ENCODE assay signal across 8 cellular contexts in genomic region chr20:53914861-53915458, GRCh38.
A peak's percentile ranks its signal among the peaks of the same experiment; 100 is the strongest.
DNase-seq lines count a peak whose midpoint lies in the region; ATAC-seq and TF ChIP-seq lines count a peak whose summit lies in the region.

No MANE protein-coding gene starts in this region.

- peak overlapping the region; percentile 73 to 91 for H3K27ac ChIP-seq in testis

- peaks cover 4% of the 10 kb centered on the region for H3K9me3 Mint-ChIP-seq in activated naive CD4-positive, alpha-beta T cell treated with anti-CD3 and anti-CD28 coated beads for 36 hours

- no peaks in the 10 kb centered on the region for H3K27me3 ChIP-seq in testis

- intact Hi-C loops in activated naive CD4-positive, alpha-beta T cell treated with anti-CD3 and anti-CD28 coated beads for 36 hours (cut with micrococcal nuclease), result loop anchor here (1.0 to 5.0 kb wide), 9 partner anchors 16 to 503 kb away; no protein-coding TSS in a partner anchor
- intact Hi-C loops in left colon (cut with DNase I, micrococcal nuclease), result no loop called here
- intact Hi-C loops in testis (cut with DNase I; ENCODE audit: low total_unique reads), result loop anchor here (5.0 kb wide), 1 partner anchor 338 kb away; no protein-coding TSS in a partner anchor

- TF ChIP-seq CTCF in astrocyte of the cerebellum (IDR thresholded peaks at IDR 0.05; ENCODE audit: low read depth, low read length, missing control alignments), result peak; percentile 9
- TF ChIP-seq CTCF in testis (IDR thresholded peaks at IDR 0.05), result no peak

- TF ChIP-seq POLR2A in testis (IDR thresholded peaks at IDR 0.05), result no peak

- no peaks in the 10 kb centered on the region for H3K36me3 Mint-ChIP-seq in activated naive CD4-positive, alpha-beta T cell treated with anti-CD3 and anti-CD28 coated beads for 36 hours (ENCODE audit: low read depth)

- peak overlapping the region; percentile 93 for H3K4me3 Mint-ChIP-seq in activated naive CD4-positive, alpha-beta T cell treated with anti-CD3 and anti-CD28 coated beads for 36 hours

- CTCF ChIA-PET in activated naive CD4-positive, alpha-beta T cell treated with anti-CD3 and anti-CD28 coated beads for 36 hours (lab: Charles Lee), result interaction anchor here (0.6 to 5.5 kb wide), 28 partner anchors 10 to 337 kb away, joined by 3 to 41 read pairs (median 5); no protein-coding TSS in a partner anchor

- peaks cover 47% of the 10 kb centered on the region for H3K4me1 Mint-ChIP-seq in activated naive CD4-positive, alpha-beta T cell treated with anti-CD3 and anti-CD28 coated beads for 36 hours (ENCODE audit: low read depth)

- H3K36me3 ChIP-seq in testis (ENCODE audit: low read depth, missing control alignments), result no peaks in the 10 kb centered on the region

- in situ Hi-C loops in astrocyte of the cerebellum (cut with HindIII; ENCODE audit: low sequenced_read_pairs), result no loop called here

- no peaks in the 10 kb centered on the region for H3K27me3 Mint-ChIP-seq in activated naive CD4-positive, alpha-beta T cell treated with anti-CD3 and anti-CD28 coated beads for 36 hours (ENCODE audit: low read depth)

- peak overlapping the region; percentile 84 for H3K27ac Mint-ChIP-seq in activated naive CD4-positive, alpha-beta T cell treated with anti-CD3 and anti-CD28 coated beads for 36 hours

- H3K4me1 ChIP-seq in testis, result peaks cover 27% of the 10 kb centered on the region

- ATAC-seq in left colon (peak; percentile 13), GM21737 (IDR thresholded peaks at IDR 0.05; ENCODE audit: unreplicated experiment) (no peak), HG03469 (IDR thresholded peaks at IDR 0.05; ENCODE audit: unreplicated experiment) (no peak)

- WGBS in testis, 2 donors, result 6 to 21% methylated on average over 8 of the region's 8 CpGs

- H3K4me3 ChIP-seq in astrocyte of the cerebellum (ENCODE audit: low read depth, low read length) (peak overlapping the region; percentile 48), testis (peak overlapping the region; percentile 70 to 71)

- H3K9me3 ChIP-seq in testis, result no peaks in the 10 kb centered on the region

- DNase-seq in activated naive CD4-positive, alpha-beta T cell treated with anti-CD3 and anti-CD28 coated beads for 36 hours, result no peak
- no peak for DNase-seq in activated naive CD4-positive, alpha-beta T cell treated with Interleukin-2 at 50 U/mL for 16 hours
- no peak for DNase-seq in astrocyte of the cerebellum (ENCODE audit: low read depth)
- DNase-seq in left colon, result no peak
- DNase-seq in testis, result no peak
- DNase-seq in ureter (ENCODE audit: low spot score), result no peak

Comparison
In these comparisons a context has a peak if more than half of its experiments do, and no peak if none do; other contexts are left out.
1. intact Hi-C loops: an anchor here in activated naive CD4-positive, alpha-beta T cell treated with anti-CD3 and anti-CD28 coated beads for 36 hours (1.0 to 5.0 kb wide) and testis (5.0 kb wide); none called in left colon.